In genomic region chr19:55674459-55674840, GRCh38 we compare ENCODE assay signal across 1 cellular context.
TF ChIP-seq lines count a peak whose summit lies in the region.

No MANE protein-coding gene starts in this region.

TF ChIP-seq in A549, 52 proteins besides CTCF, POLR2A, EP300 and RAD21 (continued from another document):
- no peak for TF ChIP-seq ZNF302 (CRISPR knock-in tag; IDR thresholded peaks at IDR 0.05)
- no peak for TF ChIP-seq CBX8 (IDR thresholded peaks at IDR 0.05)
- TF ChIP-seq FOSB (CRISPR knock-in tag; IDR thresholded peaks at IDR 0.05): no peak
- TF ChIP-seq MAZ (IDR thresholded peaks at IDR 0.05; ENCODE audit: borderline replicate concordance, low read depth, low read length): no peak
- no peak for TF ChIP-seq MYC (IDR thresholded peaks at IDR 0.05; ENCODE audit: borderline replicate concordance, low read length)
- TF ChIP-seq TP53 (CRISPR knock-in tag; IDR thresholded peaks at IDR 0.05): no peak
- no peak for TF ChIP-seq NR3C1 (IDR thresholded peaks at IDR 0.05)
- TF ChIP-seq FOXS1 (CRISPR knock-in tag; IDR thresholded peaks at IDR 0.05): no peak
- no peak for TF ChIP-seq HOXB13 (CRISPR knock-in tag; IDR thresholded peaks at IDR 0.05; ENCODE audit: low read depth)
- no peak for TF ChIP-seq BHLHE40 (IDR thresholded peaks at IDR 0.05; ENCODE audit: low read depth, low read length)
- TF ChIP-seq CEBPB (IDR thresholded peaks at IDR 0.05): no peak
- no peak for TF ChIP-seq ELK1 (IDR thresholded peaks at IDR 0.05; ENCODE audit: low read depth, low read length)
- TF ChIP-seq SREBF2 (IDR thresholded peaks at IDR 0.05): no peak
